In the genomic region with DNA sequence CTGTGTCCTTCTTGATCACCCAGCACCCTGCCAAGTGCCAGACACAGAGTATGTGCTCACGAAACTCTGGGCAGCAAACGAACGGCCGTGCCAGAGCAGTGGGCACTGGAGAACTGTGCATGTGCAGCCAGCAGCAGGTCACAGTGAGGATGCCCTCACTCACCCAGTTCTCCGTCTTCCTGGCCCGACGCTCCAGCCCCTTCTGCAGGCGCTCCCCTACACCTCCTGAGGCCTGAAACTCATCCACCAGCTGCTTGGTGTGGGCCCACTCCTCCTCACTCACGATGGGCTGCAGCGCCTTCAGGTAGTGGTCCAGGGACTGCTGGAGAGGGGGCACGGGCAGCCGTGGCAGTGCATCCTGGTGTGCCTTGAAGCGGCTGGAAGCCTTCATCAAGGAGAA, we compare ENCODE assay signal across 2 cellular contexts.
TF ChIP-seq lines count a peak whose summit lies in the region.

No MANE protein-coding gene starts in this region.

TF ChIP-seq in HepG2, 621 proteins besides CTCF, POLR2A, EP300 and RAD21:
- TF ChIP-seq AGO2 (optimal IDR thresholded peaks at IDR 0.05; ENCODE audit: low read depth, low read length) (peak; percentile 41), EHMT2 (IDR thresholded peaks at IDR 0.05; ENCODE audit: borderline replicate concordance, low read depth, low read length) (no peak)
- TF ChIP-seq, protein P1, sequence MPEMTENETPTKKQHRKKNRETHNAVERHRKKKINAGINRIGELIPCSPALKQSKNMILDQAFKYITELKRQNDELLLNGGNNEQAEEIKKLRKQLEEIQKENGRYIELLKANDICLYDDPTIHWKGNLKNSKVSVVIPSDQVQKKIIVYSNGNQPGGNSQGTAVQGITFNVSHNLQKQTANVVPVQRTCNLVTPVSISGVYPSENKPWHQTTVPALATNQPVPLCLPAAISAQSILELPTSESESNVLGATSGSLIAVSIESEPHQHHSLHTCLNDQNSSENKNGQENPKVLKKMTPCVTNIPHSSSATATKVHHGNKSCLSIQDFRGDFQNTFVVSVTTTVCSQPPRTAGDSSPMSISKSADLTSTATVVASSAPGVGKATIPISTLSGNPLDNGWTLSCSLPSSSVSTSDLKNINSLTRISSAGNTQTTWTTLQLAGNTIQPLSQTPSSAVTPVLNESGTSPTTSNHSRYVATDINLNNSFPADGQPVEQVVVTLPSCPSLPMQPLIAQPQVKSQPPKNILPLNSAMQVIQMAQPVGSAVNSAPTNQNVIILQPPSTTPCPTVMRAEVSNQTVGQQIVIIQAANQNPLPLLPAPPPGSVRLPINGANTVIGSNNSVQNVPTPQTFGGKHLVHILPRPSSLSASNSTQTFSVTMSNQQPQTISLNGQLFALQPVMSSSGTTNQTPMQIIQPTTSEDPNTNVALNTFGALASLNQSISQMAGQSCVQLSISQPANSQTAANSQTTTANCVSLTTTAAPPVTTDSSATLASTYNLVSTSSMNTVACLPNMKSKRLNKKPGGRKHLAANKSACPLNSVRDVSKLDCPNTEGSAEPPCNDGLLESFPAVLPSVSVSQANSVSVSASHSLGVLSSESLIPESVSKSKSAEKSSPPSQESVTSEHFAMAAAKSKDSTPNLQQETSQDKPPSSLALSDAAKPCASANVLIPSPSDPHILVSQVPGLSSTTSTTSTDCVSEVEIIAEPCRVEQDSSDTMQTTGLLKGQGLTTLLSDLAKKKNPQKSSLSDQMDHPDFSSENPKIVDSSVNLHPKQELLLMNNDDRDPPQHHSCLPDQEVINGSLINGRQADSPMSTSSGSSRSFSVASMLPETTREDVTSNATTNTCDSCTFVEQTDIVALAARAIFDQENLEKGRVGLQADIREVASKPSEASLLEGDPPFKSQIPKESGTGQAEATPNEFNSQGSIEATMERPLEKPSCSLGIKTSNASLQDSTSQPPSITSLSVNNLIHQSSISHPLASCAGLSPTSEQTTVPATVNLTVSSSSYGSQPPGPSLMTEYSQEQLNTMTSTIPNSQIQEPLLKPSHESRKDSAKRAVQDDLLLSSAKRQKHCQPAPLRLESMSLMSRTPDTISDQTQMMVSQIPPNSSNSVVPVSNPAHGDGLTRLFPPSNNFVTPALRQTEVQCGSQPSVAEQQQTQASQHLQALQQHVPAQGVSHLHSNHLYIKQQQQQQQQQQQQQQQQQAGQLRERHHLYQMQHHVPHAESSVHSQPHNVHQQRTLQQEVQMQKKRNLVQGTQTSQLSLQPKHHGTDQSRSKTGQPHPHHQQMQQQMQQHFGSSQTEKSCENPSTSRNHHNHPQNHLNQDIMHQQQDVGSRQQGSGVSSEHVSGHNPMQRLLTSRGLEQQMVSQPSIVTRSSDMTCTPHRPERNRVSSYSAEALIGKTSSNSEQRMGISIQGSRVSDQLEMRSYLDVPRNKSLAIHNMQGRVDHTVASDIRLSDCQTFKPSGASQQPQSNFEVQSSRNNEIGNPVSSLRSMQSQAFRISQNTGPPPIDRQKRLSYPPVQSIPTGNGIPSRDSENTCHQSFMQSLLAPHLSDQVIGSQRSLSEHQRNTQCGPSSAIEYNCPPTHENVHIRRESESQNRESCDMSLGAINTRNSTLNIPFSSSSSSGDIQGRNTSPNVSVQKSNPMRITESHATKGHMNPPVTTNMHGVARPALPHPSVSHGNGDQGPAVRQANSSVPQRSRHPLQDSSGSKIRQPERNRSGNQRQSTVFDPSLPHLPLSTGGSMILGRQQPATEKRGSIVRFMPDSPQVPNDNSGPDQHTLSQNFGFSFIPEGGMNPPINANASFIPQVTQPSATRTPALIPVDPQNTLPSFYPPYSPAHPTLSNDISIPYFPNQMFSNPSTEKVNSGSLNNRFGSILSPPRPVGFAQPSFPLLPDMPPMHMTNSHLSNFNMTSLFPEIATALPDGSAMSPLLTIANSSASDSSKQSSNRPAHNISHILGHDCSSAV (CRISPR knock-in tag; IDR thresholded peaks at IDR 0.05; ENCODE audit: borderline replicate concordance): no peak

TF ChIP-seq in H1, 55 proteins besides CTCF, POLR2A, EP300 and RAD21:
- TF ChIP-seq POU5F1 (IDR thresholded peaks at IDR 0.05; ENCODE audit: low read depth, low read length) (no peak), ASH2L (IDR thresholded peaks at IDR 0.05; ENCODE audit: low read length) (no peak), TCF12 (IDR thresholded peaks at IDR 0.05; ENCODE audit: low read depth, low read length) (no peak), TAF7 (optimal IDR thresholded peaks at IDR 0.05; ENCODE audit: borderline replicate concordance, low read depth, low read length) (no peak), TBP (IDR thresholded peaks at IDR 0.05; ENCODE audit: low read depth, low read length) (no peak), CEBPB (IDR thresholded peaks at IDR 0.05; ENCODE audit: low read depth, low read length) (no peak), JUN (IDR thresholded peaks at IDR 0.05; ENCODE audit: low read depth, low read length) (no peak), BACH1 (IDR thresholded peaks at IDR 0.05; ENCODE audit: low read length) (no peak), JUND (IDR thresholded peaks at IDR 0.05; ENCODE audit: low read length) (no peak), SUZ12 (IDR thresholded peaks at IDR 0.05; ENCODE audit: low read length) (no peak)
- TF ChIP-seq, protein P2, sequence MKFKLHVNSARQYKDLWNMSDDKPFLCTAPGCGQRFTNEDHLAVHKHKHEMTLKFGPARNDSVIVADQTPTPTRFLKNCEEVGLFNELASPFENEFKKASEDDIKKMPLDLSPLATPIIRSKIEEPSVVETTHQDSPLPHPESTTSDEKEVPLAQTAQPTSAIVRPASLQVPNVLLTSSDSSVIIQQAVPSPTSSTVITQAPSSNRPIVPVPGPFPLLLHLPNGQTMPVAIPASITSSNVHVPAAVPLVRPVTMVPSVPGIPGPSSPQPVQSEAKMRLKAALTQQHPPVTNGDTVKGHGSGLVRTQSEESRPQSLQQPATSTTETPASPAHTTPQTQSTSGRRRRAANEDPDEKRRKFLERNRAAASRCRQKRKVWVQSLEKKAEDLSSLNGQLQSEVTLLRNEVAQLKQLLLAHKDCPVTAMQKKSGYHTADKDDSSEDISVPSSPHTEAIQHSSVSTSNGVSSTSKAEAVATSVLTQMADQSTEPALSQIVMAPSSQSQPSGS (IDR thresholded peaks at IDR 0.05; ENCODE audit: low read length): no peak
- TF ChIP-seq, protein P3, sequence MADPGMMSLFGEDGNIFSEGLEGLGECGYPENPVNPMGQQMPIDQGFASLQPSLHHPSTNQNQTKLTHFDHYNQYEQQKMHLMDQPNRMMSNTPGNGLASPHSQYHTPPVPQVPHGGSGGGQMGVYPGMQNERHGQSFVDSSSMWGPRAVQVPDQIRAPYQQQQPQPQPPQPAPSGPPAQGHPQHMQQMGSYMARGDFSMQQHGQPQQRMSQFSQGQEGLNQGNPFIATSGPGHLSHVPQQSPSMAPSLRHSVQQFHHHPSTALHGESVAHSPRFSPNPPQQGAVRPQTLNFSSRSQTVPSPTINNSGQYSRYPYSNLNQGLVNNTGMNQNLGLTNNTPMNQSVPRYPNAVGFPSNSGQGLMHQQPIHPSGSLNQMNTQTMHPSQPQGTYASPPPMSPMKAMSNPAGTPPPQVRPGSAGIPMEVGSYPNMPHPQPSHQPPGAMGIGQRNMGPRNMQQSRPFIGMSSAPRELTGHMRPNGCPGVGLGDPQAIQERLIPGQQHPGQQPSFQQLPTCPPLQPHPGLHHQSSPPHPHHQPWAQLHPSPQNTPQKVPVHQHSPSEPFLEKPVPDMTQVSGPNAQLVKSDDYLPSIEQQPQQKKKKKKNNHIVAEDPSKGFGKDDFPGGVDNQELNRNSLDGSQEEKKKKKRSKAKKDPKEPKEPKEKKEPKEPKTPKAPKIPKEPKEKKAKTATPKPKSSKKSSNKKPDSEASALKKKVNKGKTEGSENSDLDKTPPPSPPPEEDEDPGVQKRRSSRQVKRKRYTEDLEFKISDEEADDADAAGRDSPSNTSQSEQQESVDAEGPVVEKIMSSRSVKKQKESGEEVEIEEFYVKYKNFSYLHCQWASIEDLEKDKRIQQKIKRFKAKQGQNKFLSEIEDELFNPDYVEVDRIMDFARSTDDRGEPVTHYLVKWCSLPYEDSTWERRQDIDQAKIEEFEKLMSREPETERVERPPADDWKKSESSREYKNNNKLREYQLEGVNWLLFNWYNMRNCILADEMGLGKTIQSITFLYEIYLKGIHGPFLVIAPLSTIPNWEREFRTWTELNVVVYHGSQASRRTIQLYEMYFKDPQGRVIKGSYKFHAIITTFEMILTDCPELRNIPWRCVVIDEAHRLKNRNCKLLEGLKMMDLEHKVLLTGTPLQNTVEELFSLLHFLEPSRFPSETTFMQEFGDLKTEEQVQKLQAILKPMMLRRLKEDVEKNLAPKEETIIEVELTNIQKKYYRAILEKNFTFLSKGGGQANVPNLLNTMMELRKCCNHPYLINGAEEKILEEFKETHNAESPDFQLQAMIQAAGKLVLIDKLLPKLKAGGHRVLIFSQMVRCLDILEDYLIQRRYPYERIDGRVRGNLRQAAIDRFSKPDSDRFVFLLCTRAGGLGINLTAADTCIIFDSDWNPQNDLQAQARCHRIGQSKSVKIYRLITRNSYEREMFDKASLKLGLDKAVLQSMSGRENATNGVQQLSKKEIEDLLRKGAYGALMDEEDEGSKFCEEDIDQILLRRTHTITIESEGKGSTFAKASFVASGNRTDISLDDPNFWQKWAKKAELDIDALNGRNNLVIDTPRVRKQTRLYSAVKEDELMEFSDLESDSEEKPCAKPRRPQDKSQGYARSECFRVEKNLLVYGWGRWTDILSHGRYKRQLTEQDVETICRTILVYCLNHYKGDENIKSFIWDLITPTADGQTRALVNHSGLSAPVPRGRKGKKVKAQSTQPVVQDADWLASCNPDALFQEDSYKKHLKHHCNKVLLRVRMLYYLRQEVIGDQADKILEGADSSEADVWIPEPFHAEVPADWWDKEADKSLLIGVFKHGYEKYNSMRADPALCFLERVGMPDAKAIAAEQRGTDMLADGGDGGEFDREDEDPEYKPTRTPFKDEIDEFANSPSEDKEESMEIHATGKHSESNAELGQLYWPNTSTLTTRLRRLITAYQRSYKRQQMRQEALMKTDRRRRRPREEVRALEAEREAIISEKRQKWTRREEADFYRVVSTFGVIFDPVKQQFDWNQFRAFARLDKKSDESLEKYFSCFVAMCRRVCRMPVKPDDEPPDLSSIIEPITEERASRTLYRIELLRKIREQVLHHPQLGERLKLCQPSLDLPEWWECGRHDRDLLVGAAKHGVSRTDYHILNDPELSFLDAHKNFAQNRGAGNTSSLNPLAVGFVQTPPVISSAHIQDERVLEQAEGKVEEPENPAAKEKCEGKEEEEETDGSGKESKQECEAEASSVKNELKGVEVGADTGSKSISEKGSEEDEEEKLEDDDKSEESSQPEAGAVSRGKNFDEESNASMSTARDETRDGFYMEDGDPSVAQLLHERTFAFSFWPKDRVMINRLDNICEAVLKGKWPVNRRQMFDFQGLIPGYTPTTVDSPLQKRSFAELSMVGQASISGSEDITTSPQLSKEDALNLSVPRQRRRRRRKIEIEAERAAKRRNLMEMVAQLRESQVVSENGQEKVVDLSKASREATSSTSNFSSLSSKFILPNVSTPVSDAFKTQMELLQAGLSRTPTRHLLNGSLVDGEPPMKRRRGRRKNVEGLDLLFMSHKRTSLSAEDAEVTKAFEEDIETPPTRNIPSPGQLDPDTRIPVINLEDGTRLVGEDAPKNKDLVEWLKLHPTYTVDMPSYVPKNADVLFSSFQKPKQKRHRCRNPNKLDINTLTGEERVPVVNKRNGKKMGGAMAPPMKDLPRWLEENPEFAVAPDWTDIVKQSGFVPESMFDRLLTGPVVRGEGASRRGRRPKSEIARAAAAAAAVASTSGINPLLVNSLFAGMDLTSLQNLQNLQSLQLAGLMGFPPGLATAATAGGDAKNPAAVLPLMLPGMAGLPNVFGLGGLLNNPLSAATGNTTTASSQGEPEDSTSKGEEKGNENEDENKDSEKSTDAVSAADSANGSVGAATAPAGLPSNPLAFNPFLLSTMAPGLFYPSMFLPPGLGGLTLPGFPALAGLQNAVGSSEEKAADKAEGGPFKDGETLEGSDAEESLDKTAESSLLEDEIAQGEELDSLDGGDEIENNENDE (IDR thresholded peaks at IDR 0.05; ENCODE audit: insufficient replicate concordance, low read length): no peak
- TF ChIP-seq, protein P4, sequence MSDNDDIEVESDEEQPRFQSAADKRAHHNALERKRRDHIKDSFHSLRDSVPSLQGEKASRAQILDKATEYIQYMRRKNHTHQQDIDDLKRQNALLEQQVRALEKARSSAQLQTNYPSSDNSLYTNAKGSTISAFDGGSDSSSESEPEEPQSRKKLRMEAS (IDR thresholded peaks at IDR 0.05): no peak
- TF ChIP-seq, protein P5, sequence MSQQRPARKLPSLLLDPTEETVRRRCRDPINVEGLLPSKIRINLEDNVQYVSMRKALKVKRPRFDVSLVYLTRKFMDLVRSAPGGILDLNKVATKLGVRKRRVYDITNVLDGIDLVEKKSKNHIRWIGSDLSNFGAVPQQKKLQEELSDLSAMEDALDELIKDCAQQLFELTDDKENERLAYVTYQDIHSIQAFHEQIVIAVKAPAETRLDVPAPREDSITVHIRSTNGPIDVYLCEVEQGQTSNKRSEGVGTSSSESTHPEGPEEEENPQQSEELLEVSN (IDR thresholded peaks at IDR 0.05): no peak
